ENCODE assay signal across 36 cellular contexts in the genomic region with DNA sequence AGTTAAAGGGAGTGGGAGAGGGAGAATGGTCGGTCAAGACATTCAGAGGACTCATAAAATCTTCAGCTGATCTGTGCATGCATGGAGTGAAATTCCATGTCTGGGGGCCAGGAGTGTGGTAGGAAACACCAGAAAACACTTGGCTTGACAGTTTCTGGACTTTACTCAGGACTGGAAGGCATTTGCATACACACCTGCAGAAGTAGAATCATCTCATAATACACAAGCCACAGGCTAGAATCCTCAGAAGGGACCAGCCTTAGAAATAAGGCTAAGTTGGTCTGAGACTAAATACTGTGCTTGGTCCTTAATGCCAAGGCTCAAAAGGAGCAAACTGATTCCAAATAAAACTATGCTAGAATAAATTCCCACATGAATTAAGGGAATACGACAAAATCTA.
"Had no signal": no experiment of that assay in that cellular context is flagged by ENCODE, and none has a peak within 500 bp of the region (broad histone marks: within the 10 kb centered on the region; RNA-seq: fewer than 3 reads in every experiment).

No MANE protein-coding gene starts in this region.

- DNase-seq: activated B cell treated with CpG ODN at 0.5 μM for 24 hours; activated CD4-positive, alpha-beta memory T cell treated with anti-CD3 and anti-CD28 coated beads for 36 hours; activated CD4-positive, alpha-beta T cell treated with anti-CD3 and anti-CD28 coated beads for 4 hours; activated CD4-positive, alpha-beta T cell treated with anti-CD3 and anti-CD28 coated beads, Interleukin-2, amount 10 ng/mL, durations not matched to agents 24 days and 14 days; activated CD4-positive, alpha-beta T cell treated with anti-CD3 and anti-CD28 coated beads, Interleukin-2, amount 50 U/mL, for 1 hour; activated CD4-positive, alpha-beta T cell treated with anti-CD3 and anti-CD28 coated beads, Interleukin-2, amount 50 U/mL, for 4 hours; activated CD4-positive, CD25-positive, alpha-beta regulatory T cell treated with anti-CD3 and anti-CD28 coated beads, Interleukin-2, amount 50 U/mL, for 72 hours; activated CD8-positive, alpha-beta memory T cell treated with anti-CD3 and anti-CD28 coated beads, Interleukin-2, amount 50 U/mL, for 4 hours; activated CD8-positive, alpha-beta T cell treated with anti-CD3 and anti-CD28 coated beads for 36 hours; activated effector memory CD4-positive, alpha-beta T cell treated with anti-CD3 and anti-CD28 coated beads, Interleukin-2, amount 50 U/mL, for 16 hours; activated gamma-delta T cell treated with Interleukin-2 at 50 U/mL for 16 hours; activated naive CD4-positive, alpha-beta T cell treated with anti-CD3 and anti-CD28 coated beads, Interleukin-2, amount 10 ng/mL, durations not matched to agents 7 days and 5 days; activated naive CD4-positive, alpha-beta T cell treated with Interleukin-2 at 50 U/mL for 16 hours; activated naive CD8-positive, alpha-beta T cell treated with anti-CD3 and anti-CD28 coated beads, Interleukin-2, amount 10 ng/mL, durations not matched to agents 7 days and 5 days; activated naive CD8-positive, alpha-beta T cell treated with anti-CD3 and anti-CD28 coated beads, Interleukin-2, amount 50 U/mL, for 24 hours; activated T-cell treated with anti-CD3 and anti-CD28 coated beads for 4 hours; activated T-cell treated with anti-CD3 and anti-CD28 coated beads, Interleukin-2, amount 50 U/mL, for 1 hour; activated T-cell treated with anti-CD3 and anti-CD28 coated beads, Interleukin-2, amount 50 U/mL, for 4 hours; activated T-cell treated with anti-CD3 and anti-CD28 coated beads, Interleukin-2, amount 50 U/mL, for 72 hours; amygdala; anterior cingulate cortex; caudate nucleus; T-helper 1 cell; T-helper 2 cell; T-helper 9 cell had no signal

- H3K27ac Mint-ChIP-seq: activated B cell treated with CpG ODN at 0.5 μM for 24 hours; activated CD4-positive, alpha-beta memory T cell treated with anti-CD3 and anti-CD28 coated beads for 36 hours; activated CD4-positive, alpha-beta T cell treated with anti-CD3 and anti-CD28 coated beads, Interleukin-2, amount 10 ng/mL, durations not matched to agents 24 days and 14 days; activated CD8-positive, alpha-beta T cell treated with anti-CD3 and anti-CD28 coated beads for 36 hours; activated naive CD4-positive, alpha-beta T cell treated with anti-CD3 and anti-CD28 coated beads, Interleukin-2, amount 10 ng/mL, durations not matched to agents 7 days and 5 days; activated naive CD4-positive, alpha-beta T cell treated with anti-CD3 and anti-CD28 coated beads, Interleukin-2, amount 50 U/mL, for 24 hours; activated naive CD8-positive, alpha-beta T cell; activated naive CD8-positive, alpha-beta T cell treated with anti-CD3 and anti-CD28 coated beads, Interleukin-2, amount 10 ng/mL, durations not matched to agents 7 days and 5 days; activated naive CD8-positive, alpha-beta T cell treated with anti-CD3 and anti-CD28 coated beads, Interleukin-2, amount 50 U/mL, for 24 hours; activated T-cell treated with anti-CD3 and anti-CD28 coated beads, Interleukin-2, amount 50 U/mL, for 72 hours; activated T-helper 1 cell treated with anti-CD3 and anti-CD28 coated beads, Interleukin-12 subunit alpha, Interleukin-12 subunit beta, Interleukin-2, Interleukin-4 antibody, amounts not matched to agents 30 ng/mL and 10 ng/mL and 1 ng/mL, durations not matched to agents 14 hours and 24 hours and 36 hours; activated T-helper 17 cell treated with anti-CD3 and anti-CD28 coated beads, Interleukin-2, amount 50 U/mL, for 72 hours; brain; T-helper 1 cell treated with Interleukin-12 subunit alpha and Interleukin-12 subunit beta and Interleukin-4 antibody, amounts not matched to agents 30 μg/mL and 1 μg/mL, for 36 hours; T-helper 2 cell treated with Interferon-gamma antibody and Interleukin-4, amounts not matched to agents 5 μg/mL and 100 μg/mL, for 36 hours had no signal

- ATAC-seq: activated CD8-positive, alpha-beta T cell treated with anti-CD3 and anti-CD28 coated beads for 36 hours; activated naive CD8-positive, alpha-beta T cell treated with anti-CD3 and anti-CD28 coated beads, Interleukin-2, amount 50 U/mL, for 24 hours; activated T-cell treated with anti-CD3 and anti-CD28 coated beads, Interleukin-2, amount 50 U/mL, for 4 hours; activated T-cell treated with anti-CD3 and anti-CD28 coated beads, Interleukin-2, amount 50 U/mL, for 72 hours; activated T-helper 17 cell treated with anti-CD3 and anti-CD28 coated beads, Interleukin-2, amount 50 U/mL, for 72 hours had no signal

- H3K4me1 ChIP-seq: ascending aorta had no signal

- H3K4me3 ChIP-seq: ascending aorta, cardiac muscle cell had no signal

- H3K27ac ChIP-seq: ascending aorta, cardiac muscle cell, VCaP had no signal

- H3K4me3 Mint-ChIP-seq: activated B cell treated with CpG ODN at 0.5 μM for 24 hours; activated CD4-positive, alpha-beta memory T cell treated with anti-CD3 and anti-CD28 coated beads for 36 hours; activated CD4-positive, alpha-beta T cell treated with anti-CD3 and anti-CD28 coated beads, Interleukin-2, amount 10 ng/mL, durations not matched to agents 24 days and 14 days; activated CD8-positive, alpha-beta T cell treated with anti-CD3 and anti-CD28 coated beads for 36 hours; activated naive CD4-positive, alpha-beta T cell treated with anti-CD3 and anti-CD28 coated beads, Interleukin-2, amount 10 ng/mL, durations not matched to agents 7 days and 5 days; activated naive CD4-positive, alpha-beta T cell treated with anti-CD3 and anti-CD28 coated beads, Interleukin-2, amount 50 U/mL, for 24 hours; activated naive CD8-positive, alpha-beta T cell; activated naive CD8-positive, alpha-beta T cell treated with anti-CD3 and anti-CD28 coated beads, Interleukin-2, amount 10 ng/mL, durations not matched to agents 7 days and 5 days; activated naive CD8-positive, alpha-beta T cell treated with anti-CD3 and anti-CD28 coated beads, Interleukin-2, amount 50 U/mL, for 24 hours; activated T-cell treated with anti-CD3 and anti-CD28 coated beads, Interleukin-2, amount 50 U/mL, for 4 hours; activated T-cell treated with anti-CD3 and anti-CD28 coated beads, Interleukin-2, amount 50 U/mL, for 72 hours; activated T-helper 1 cell treated with anti-CD3 and anti-CD28 coated beads, Interleukin-12 subunit alpha, Interleukin-12 subunit beta, Interleukin-2, Interleukin-4 antibody, amounts not matched to agents 30 ng/mL and 10 ng/mL and 1 ng/mL, durations not matched to agents 14 hours and 24 hours and 36 hours; activated T-helper 17 cell treated with anti-CD3 and anti-CD28 coated beads, Interleukin-2, amount 50 U/mL, for 72 hours; brain; central memory CD8-positive, alpha-beta T cell; T-helper 1 cell treated with Interleukin-12 subunit alpha and Interleukin-12 subunit beta and Interleukin-4 antibody, amounts not matched to agents 30 μg/mL and 1 μg/mL, for 36 hours; T-helper 2 cell treated with Interferon-gamma antibody and Interleukin-4, amounts not matched to agents 5 μg/mL and 100 μg/mL, for 36 hours had no signal

- H3K36me3 Mint-ChIP-seq: activated CD4-positive, alpha-beta memory T cell treated with anti-CD3 and anti-CD28 coated beads for 36 hours; activated naive CD4-positive, alpha-beta T cell treated with anti-CD3 and anti-CD28 coated beads, Interleukin-2, amount 10 ng/mL, durations not matched to agents 7 days and 5 days; activated naive CD4-positive, alpha-beta T cell treated with anti-CD3 and anti-CD28 coated beads, Interleukin-2, amount 50 U/mL, for 24 hours; activated naive CD8-positive, alpha-beta T cell; activated naive CD8-positive, alpha-beta T cell treated with anti-CD3 and anti-CD28 coated beads, Interleukin-2, amount 10 ng/mL, durations not matched to agents 7 days and 5 days; brain had no signal

- H3K27me3 ChIP-seq: ascending aorta, cardiac muscle cell had no signal

- H3K9me3 Mint-ChIP-seq: activated CD4-positive, alpha-beta T cell treated with anti-CD3 and anti-CD28 coated beads, Interleukin-2, amount 10 ng/mL, durations not matched to agents 24 days and 14 days; activated naive CD8-positive, alpha-beta T cell treated with anti-CD3 and anti-CD28 coated beads, Interleukin-2, amount 10 ng/mL, durations not matched to agents 7 days and 5 days; T-helper 1 cell treated with Interleukin-12 subunit alpha and Interleukin-12 subunit beta and Interleukin-4 antibody, amounts not matched to agents 30 μg/mL and 1 μg/mL, for 36 hours had no signal

- H3K36me3 ChIP-seq: ascending aorta, cardiac muscle cell had no signal

- H3K27me3 Mint-ChIP-seq: activated B cell treated with CpG ODN at 0.5 μM for 24 hours; activated CD4-positive, alpha-beta memory T cell treated with anti-CD3 and anti-CD28 coated beads for 36 hours; activated CD4-positive, alpha-beta T cell treated with anti-CD3 and anti-CD28 coated beads, Interleukin-2, amount 10 ng/mL, durations not matched to agents 24 days and 14 days; activated CD8-positive, alpha-beta T cell treated with anti-CD3 and anti-CD28 coated beads for 36 hours; activated naive CD4-positive, alpha-beta T cell treated with anti-CD3 and anti-CD28 coated beads, Interleukin-2, amount 10 ng/mL, durations not matched to agents 7 days and 5 days; activated naive CD4-positive, alpha-beta T cell treated with anti-CD3 and anti-CD28 coated beads, Interleukin-2, amount 50 U/mL, for 24 hours; activated naive CD8-positive, alpha-beta T cell; activated naive CD8-positive, alpha-beta T cell treated with anti-CD3 and anti-CD28 coated beads, Interleukin-2, amount 10 ng/mL, durations not matched to agents 7 days and 5 days; activated naive CD8-positive, alpha-beta T cell treated with anti-CD3 and anti-CD28 coated beads, Interleukin-2, amount 50 U/mL, for 24 hours; brain; central memory CD8-positive, alpha-beta T cell had no signal

- H3K4me1 Mint-ChIP-seq: activated B cell treated with CpG ODN at 0.5 μM for 24 hours; activated CD4-positive, alpha-beta T cell treated with anti-CD3 and anti-CD28 coated beads, Interleukin-2, amount 10 ng/mL, durations not matched to agents 24 days and 14 days; activated naive CD4-positive, alpha-beta T cell treated with anti-CD3 and anti-CD28 coated beads, Interleukin-2, amount 10 ng/mL, durations not matched to agents 7 days and 5 days; activated naive CD4-positive, alpha-beta T cell treated with anti-CD3 and anti-CD28 coated beads, Interleukin-2, amount 50 U/mL, for 24 hours; activated naive CD8-positive, alpha-beta T cell treated with anti-CD3 and anti-CD28 coated beads, Interleukin-2, amount 10 ng/mL, durations not matched to agents 7 days and 5 days; activated naive CD8-positive, alpha-beta T cell treated with anti-CD3 and anti-CD28 coated beads, Interleukin-2, amount 50 U/mL, for 24 hours; activated T-helper 17 cell treated with anti-CD3 and anti-CD28 coated beads, Interleukin-2, amount 50 U/mL, for 72 hours; brain; central memory CD8-positive, alpha-beta T cell had no signal
